ENCODE assay signal across 12 cellular contexts in genomic region chr3:158847466-158847849, GRCh38. TPM values are rescaled to one million over a fixed set of nuclear protein-coding genes. Genes with fewer than 3 reads are reported as not detected.
DNase-seq lines count a peak whose midpoint lies in the region; ATAC-seq, FAIRE-seq and TF ChIP-seq lines count a peak whose summit lies in the region.
"Had no signal": no experiment of that assay in that cellular context is flagged by ENCODE, and none has a peak within 500 bp of the region (broad histone marks: within the 10 kb centered on the region; RNA-seq: fewer than 3 reads in every experiment).

No MANE protein-coding gene starts in this region.

- H3K36me3 ChIP-seq in astrocyte (ENCODE audit: insufficient read depth, low read length), result no peaks in the 10 kb centered on the region
- H3K36me3 ChIP-seq: ascending aorta had no signal

- H3K4me3 Mint-ChIP-seq in astrocyte (ENCODE audit: unreplicated experiment), result no peak overlapping the region
- H3K4me3 Mint-ChIP-seq: naive B cell had no signal

- no peak overlapping the region for H3K4me2 ChIP-seq in astrocyte (ENCODE audit: low read length)

- ATAC-seq in GM18502 (IDR thresholded peaks at IDR 0.05; ENCODE audit: poor library complexity, unreplicated experiment) (peak; percentile 31), GM19467 (IDR thresholded peaks at IDR 0.05; ENCODE audit: unreplicated experiment) (peak; percentile 28), HG03039 (IDR thresholded peaks at IDR 0.05; ENCODE audit: unreplicated experiment) (peak; percentile 25)

- no peak overlapping the region for H3K4me3 ChIP-seq in astrocyte (ENCODE audit: insufficient read depth, low read depth, low read length)
- H3K4me3 ChIP-seq: ascending aorta had no signal

- DNase-seq in astrocyte (ENCODE audit: low read depth) (peak; percentile 19), HTR-8/SVneo (ENCODE audit: insufficient read length, low spot score) (no peak), ureter (ENCODE audit: low spot score) (no peak), HuH-7 (ENCODE audit: low spot score) (no peak), iPS-NIHi7 (ENCODE audit: extremely low spot score) (no peak)
- DNase-seq: naive B cell, NCI-H526 treated with DMSO at 0.1 percent for 48 hours had no signal

- no peaks in the 10 kb centered on the region for H3K4me1 Mint-ChIP-seq in astrocyte (ENCODE audit: low read depth, unreplicated experiment)

- H3K36me3 Mint-ChIP-seq in astrocyte (ENCODE audit: low read depth, unreplicated experiment), result no peaks in the 10 kb centered on the region
- H3K36me3 Mint-ChIP-seq: naive B cell had no signal

- H4K20me1 ChIP-seq in astrocyte (ENCODE audit: insufficient read depth, low read length), result no peaks in the 10 kb centered on the region

- H3K9ac ChIP-seq in astrocyte (ENCODE audit: low read length), result no peak overlapping the region

- H3K9me3 Mint-ChIP-seq in astrocyte (ENCODE audit: unreplicated experiment), result no peaks in the 10 kb centered on the region
- H3K9me3 Mint-ChIP-seq: naive B cell had no signal

- no peaks in the 10 kb centered on the region for H3K9me3 ChIP-seq in astrocyte (ENCODE audit: insufficient read depth, low read depth, low read length)
- H3K9me3 ChIP-seq: ascending aorta had no signal

- H3K79me2 ChIP-seq in astrocyte (ENCODE audit: insufficient read depth, low read length), result no peaks in the 10 kb centered on the region

- no peak overlapping the region for H2AFZ ChIP-seq in astrocyte (ENCODE audit: low read depth, low read length)

- H3K27me3 ChIP-seq in astrocyte (ENCODE audit: insufficient read depth, low read length), result peaks cover 3% of the 10 kb centered on the region
- H3K27me3 ChIP-seq: ascending aorta had no signal

- no peak for TF ChIP-seq CTCF in astrocyte (IDR thresholded peaks at IDR 0.05; ENCODE audit: insufficient read depth, low read depth, low read length)

- no peak overlapping the region for H3K27ac Mint-ChIP-seq in astrocyte (ENCODE audit: unreplicated experiment)

- H3K27ac ChIP-seq in astrocyte (ENCODE audit: low read depth, low read length), result no peak overlapping the region
- H3K27ac ChIP-seq: ascending aorta had no signal

- FAIRE-seq in astrocyte (lab: Jason Lieb, UNC) (no peak), HTR-8/SVneo (lab: Jason Lieb, UNC) (no peak)
- FAIRE-seq: TTC549 had no signal

- H3K4me1 ChIP-seq in astrocyte (ENCODE audit: insufficient read depth, low read length), result no peaks in the 10 kb centered on the region
- H3K4me1 ChIP-seq: ascending aorta had no signal

- peaks cover 11% of the 10 kb centered on the region for H3K27me3 Mint-ChIP-seq in astrocyte (ENCODE audit: low read depth, unreplicated experiment)

RNA-seq across cellular contexts. Expression of gene MFSD1, which starts 45.6 kb away (rescaled TPM):
- 62.2 and 70.1 TPM in 2 replicates for total RNA-seq in astrocyte
- total RNA-seq in ureter, result 67.6 TPM
